Comparison of ENCODE assay signal across 1 cellular context in the genomic region with DNA sequence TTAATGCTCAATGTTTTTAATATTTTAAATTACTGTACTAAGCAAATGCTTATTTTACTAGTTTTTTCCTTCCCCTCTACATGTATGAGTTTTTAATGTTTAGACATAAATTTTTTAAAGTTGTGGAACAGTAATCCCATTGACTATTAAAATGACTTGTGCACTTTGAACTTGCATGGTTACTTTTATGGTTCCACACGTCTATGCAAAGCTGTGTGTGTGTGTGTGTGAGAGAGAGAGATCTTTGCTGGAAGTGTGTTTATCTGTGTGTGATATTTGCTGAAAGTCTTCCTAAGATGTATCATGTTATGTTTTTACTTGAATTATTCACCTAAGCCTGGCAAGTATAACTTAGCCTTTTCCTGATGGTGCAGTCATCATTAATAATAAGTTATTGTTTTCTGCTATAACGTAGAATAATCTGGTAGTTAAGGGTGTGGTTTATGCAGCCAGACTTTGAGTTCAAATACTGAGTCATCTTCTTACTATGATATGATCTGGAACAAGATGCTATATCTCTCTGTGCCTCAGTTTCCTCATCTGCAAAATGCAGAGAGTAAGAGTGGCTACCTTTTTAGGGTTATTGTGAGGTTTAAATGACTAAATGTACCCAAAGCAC.
TF ChIP-seq lines count a peak whose summit lies in the region.

No MANE protein-coding gene starts in this region.

TF ChIP-seq in H1, 55 proteins besides CTCF, POLR2A, EP300 and RAD21:
- TF ChIP-seq BRCA1 (IDR thresholded peaks at IDR 0.05; ENCODE audit: low read depth, low read length) (no peak), ASH2L (IDR thresholded peaks at IDR 0.05; ENCODE audit: low read length) (no peak), SUZ12 (IDR thresholded peaks at IDR 0.05; ENCODE audit: low read length) (no peak), YY1 (IDR thresholded peaks at IDR 0.05; ENCODE audit: low read depth, low read length) (no peak), SP4 (IDR thresholded peaks at IDR 0.05; ENCODE audit: low read length) (no peak)
TF ChIP-seq in H1: peak in this region for 0.
